ENCODE assay signal across 30 cellular contexts in genomic region chr2:458431-458827, GRCh38.
"Had no signal": no experiment of that assay in that cellular context is flagged by ENCODE, and none has a peak within 500 bp of the region (broad histone marks: within the 10 kb centered on the region; RNA-seq: fewer than 3 reads in every experiment).

No MANE protein-coding gene starts in this region.

- H3K36me3 Mint-ChIP-seq: activated naive CD4-positive, alpha-beta T cell treated with anti-CD3 and anti-CD28 coated beads, Interleukin-2, amount 50 U/mL, for 72 hours; mesothelial cell of epicardium; naive thymus-derived CD4-positive, alpha-beta T cell had no signal

- H3K9me3 Mint-ChIP-seq: activated CD4-positive, alpha-beta memory T cell treated with anti-CD3 and anti-CD28 coated beads, Interleukin-2, amount 10 ng/mL, durations not matched to agents 7 days and 5 days; activated CD4-positive, alpha-beta T cell treated with anti-CD3 and anti-CD28 coated beads, Interleukin-2, amount 10 ng/mL, durations not matched to agents 7 days and 5 days; activated naive CD4-positive, alpha-beta T cell treated with anti-CD3 and anti-CD28 coated beads, Interleukin-2, amount 50 U/mL, for 72 hours; activated T-cell treated with anti-CD3 and anti-CD28 coated beads, Interleukin-2, amount 50 U/mL, for 4 hours; effector memory CD8-positive, alpha-beta T cell; naive thymus-derived CD4-positive, alpha-beta T cell; neural crest cell; T-helper 2 cell treated with Interferon-gamma antibody and Interleukin-4, amounts not matched to agents 5 μg/mL and 100 μg/mL, for 36 hours had no signal

- H3K27me3 Mint-ChIP-seq: stimulated activated naive B cell treated with anti-CD40 and anti-IgM and Interleukin-4, amounts not matched to agents 10 μg/mL and 1 μg/mL and 100 μg/mL, for 72 hours had no signal

- ATAC-seq: effector memory CD8-positive, alpha-beta T cell; gastroesophageal sphincter; left cardiac atrium; naive thymus-derived CD4-positive, alpha-beta T cell; stimulated activated naive B cell treated with anti-CD40 and anti-IgM and Interleukin-4, amounts not matched to agents 10 μg/mL and 1 μg/mL and 100 μg/mL, for 72 hours had no signal

- DNase-seq: activated CD4-positive, alpha-beta memory T cell treated with anti-CD3 and anti-CD28 coated beads, Interleukin-2, amount 10 ng/mL, durations not matched to agents 7 days and 5 days; activated CD4-positive, alpha-beta T cell treated with anti-CD3 and anti-CD28 coated beads for 1 hour; activated CD4-positive, alpha-beta T cell treated with anti-CD3 and anti-CD28 coated beads, Interleukin-2, amount 10 ng/mL, durations not matched to agents 7 days and 5 days; activated naive CD4-positive, alpha-beta T cell; activated T-cell treated with anti-CD3 and anti-CD28 coated beads, Interleukin-2, amount 50 U/mL, for 4 hours; cerebellar nuclear complex; dorsolateral prefrontal cortex; effector memory CD8-positive, alpha-beta T cell; erythroblast; left cardiac atrium; mammary epithelial cell; naive thymus-derived CD4-positive, alpha-beta T cell; occipital lobe; stimulated activated CD4-positive, alpha-beta T cell treated with anti-CD3 and anti-CD28 coated beads, Interleukin-1b, Interleukin-23, amount 100 ng/mL, for 48 hours; stimulated activated CD4-positive, alpha-beta T cell treated with anti-CD3 and anti-CD28 coated beads, Interleukin-4, amount 100 ng/mL, for 4 hours; stimulated activated CD8-positive, alpha-beta memory T cell treated with anti-CD3 and anti-CD28 coated beads, Interleukin-4, amount 100 ng/mL, for 48 hours; stimulated activated naive B cell treated with anti-CD40 and anti-IgM and Interleukin-4, amounts not matched to agents 10 μg/mL and 1 μg/mL and 100 μg/mL, for 72 hours; stomach; T-helper 1 cell; thyroid gland; upper lobe of left lung had no signal

- H3K27ac ChIP-seq: coronary artery, dorsolateral prefrontal cortex, gastroesophageal sphincter, hepatocyte, parathyroid adenoma, right atrium auricular region, stomach, thyroid gland, upper lobe of left lung had no signal

- H3K27ac Mint-ChIP-seq: activated CD4-positive, alpha-beta memory T cell treated with anti-CD3 and anti-CD28 coated beads, Interleukin-2, amount 10 ng/mL, durations not matched to agents 7 days and 5 days; activated CD4-positive, alpha-beta T cell treated with anti-CD3 and anti-CD28 coated beads, Interleukin-2, amount 10 ng/mL, durations not matched to agents 7 days and 5 days; mesothelial cell of epicardium; naive thymus-derived CD4-positive, alpha-beta T cell; T-helper 2 cell treated with Interferon-gamma antibody and Interleukin-4, amounts not matched to agents 5 μg/mL and 100 μg/mL, for 36 hours had no signal

- H3K4me3 Mint-ChIP-seq: activated CD4-positive, alpha-beta memory T cell treated with anti-CD3 and anti-CD28 coated beads, Interleukin-2, amount 10 ng/mL, durations not matched to agents 7 days and 5 days; activated CD4-positive, alpha-beta T cell treated with anti-CD3 and anti-CD28 coated beads, Interleukin-2, amount 10 ng/mL, durations not matched to agents 7 days and 5 days; activated T-cell treated with anti-CD3 and anti-CD28 coated beads, Interleukin-2, amount 50 U/mL, for 4 hours; mesothelial cell of epicardium; neural crest cell; stimulated activated naive B cell treated with anti-CD40 and anti-IgM and Interleukin-4, amounts not matched to agents 10 μg/mL and 1 μg/mL and 100 μg/mL, for 72 hours; T-helper 2 cell treated with Interferon-gamma antibody and Interleukin-4, amounts not matched to agents 5 μg/mL and 100 μg/mL, for 36 hours had no signal
